8 cellular contexts compared by ENCODE assay signal in genomic region chr5:142110046-142110531, GRCh38. TPM values are rescaled to one million over a fixed set of nuclear protein-coding genes. Genes with fewer than 3 reads are reported as not detected.
DNase-seq lines count a peak whose midpoint lies in the region; ATAC-seq and TF ChIP-seq lines count a peak whose summit lies in the region.

No MANE protein-coding gene starts in this region.

- H3K36me3 ChIP-seq in cardiac muscle cell = no peaks in the 10 kb centered on the region
- H3K36me3 ChIP-seq in brain microvascular endothelial cell (replicated peaks) = peaks cover 2% of the 10 kb centered on the region
- H3K36me3 ChIP-seq in subcutaneous abdominal adipose tissue (ENCODE audit: control insufficient read depth in 5 of 5, insufficient read depth in 5 of 5, low read length in 5 of 5) = peaks cover 0 to 7% (median 0%) of the 10 kb centered on the region in 5 donors

- TF ChIP-seq CTCF in cardiac muscle cell (IDR thresholded peaks at IDR 0.05; ENCODE audit: low read depth, low read length) = peak; percentile 22
- no peak for TF ChIP-seq CTCF in brain microvascular endothelial cell (IDR thresholded peaks at IDR 0.05; ENCODE audit: low read depth, low read length, missing control alignments)

- H3K27ac ChIP-seq in cardiac muscle cell = peak overlapping the region; percentile 96
- H3K27ac ChIP-seq in brain microvascular endothelial cell = peak overlapping the region; percentile 90
- peak overlapping the region; percentile 95 for H3K27ac ChIP-seq in subcutaneous abdominal adipose tissue (ENCODE audit: low read depth, low read length)

- peaks cover 15% of the 10 kb centered on the region for H3K4me1 ChIP-seq in cardiac muscle cell (ENCODE audit: low read depth)
- H3K4me1 ChIP-seq in subcutaneous abdominal adipose tissue (ENCODE audit: control insufficient read depth in 5 of 5, insufficient read depth in 5 of 5, low read length in 5 of 5) = peaks cover 4 to 57% (median 30%) of the 10 kb centered on the region in 5 donors

- H3K9ac ChIP-seq in subcutaneous abdominal adipose tissue (ENCODE audit: low read length in 5 of 5) = peak overlapping the region; percentile 21 to 97 (median 91)

- H3K27me3 ChIP-seq in cardiac muscle cell (no peaks in the 10 kb centered on the region), brain microvascular endothelial cell (replicated peaks) (no peaks in the 10 kb centered on the region), subcutaneous abdominal adipose tissue (ENCODE audit: control insufficient read depth in 5 of 5, insufficient read depth in 4 of 5, low read length in 5 of 5) (no peaks in the 10 kb centered on the region)

- DNase-seq in cardiac muscle cell (ENCODE audit: low read depth in 1 of 2, low spot score in 1 of 2) (peak in 1 of 2 donors; percentile 60), cardiac septum (ENCODE audit: low spot score) (no peak), NCI-H526 (lab: John Stamatoyannopoulos, UW) (peak; percentile 9 to 43), brain microvascular endothelial cell (no peak), left lobe of liver (ENCODE audit: low spot score) (peak; percentile 54)

- intact Hi-C loops in cardiac septum (cut with DNase I) = no loop called here

- peak overlapping the region; percentile 83 for H3K4me3 ChIP-seq in cardiac muscle cell
- H3K4me3 ChIP-seq in brain microvascular endothelial cell (ENCODE audit: low read depth, low read length) = peak overlapping the region; percentile 80
- H3K4me3 ChIP-seq in subcutaneous abdominal adipose tissue (ENCODE audit: low read depth in 1 of 5, low read length in 5 of 5) = peak overlapping the region; percentile 65 to 96 (median 95)

- in situ Hi-C loops in brain microvascular endothelial cell (cut with HindIII; ENCODE audit: low pct_ligation_motif_present, low sequenced_read_pairs) = no loop called here

- ATAC-seq in left lobe of liver (no peak), HG03025 (IDR thresholded peaks at IDR 0.05; ENCODE audit: low FRiP score, unreplicated experiment) (no peak), HG02852 (IDR thresholded peaks at IDR 0.05; ENCODE audit: unreplicated experiment) (no peak)

- H3K9me3 ChIP-seq in cardiac muscle cell (ENCODE audit: low read depth) (no peaks in the 10 kb centered on the region), subcutaneous abdominal adipose tissue (ENCODE audit: control insufficient read depth in 5 of 5, low read length in 5 of 5) (no peaks in the 10 kb centered on the region)

RNA-seq across cellular contexts. Expression of gene NDFIP1, which starts 1.5 kb away (rescaled TPM):
- total RNA-seq in cardiac muscle cell (83.5 and 134 TPM in 2 replicates), cardiac septum (58.8 TPM), left lobe of liver (46.7 TPM)
- 78.0 and 84.9 TPM in 2 replicates for polyA plus RNA-seq in cardiac muscle cell

Comparison
In these comparisons a context has a peak if more than half of its experiments do, and no peak if none do; other contexts are left out.
1. DNase-seq: peak in NCI-H526 (2 of 2) and left lobe of liver (single experiment); none in cardiac septum (single experiment) and brain microvascular endothelial cell (single experiment).
2. Peak in every context shown above with its lines, with median percentiles within 50 percentile points of each other: H3K27ac ChIP-seq and H3K4me3 ChIP-seq.